ENCODE assay signal across 1 cellular context in genomic region chr21:39696620-39697019, GRCh38.
TF ChIP-seq lines count a peak whose summit lies in the region.

No MANE protein-coding gene starts in this region.

TF ChIP-seq in H1, 55 proteins besides CTCF, POLR2A, EP300 and RAD21 (continued from another document):
- no peak for TF ChIP-seq GTF2F1 (IDR thresholded peaks at IDR 0.05; ENCODE audit: borderline replicate concordance, low read depth, low read length)
- no peak for TF ChIP-seq NRF1 (IDR thresholded peaks at IDR 0.05; ENCODE audit: low read depth, low read length)
- no peak for TF ChIP-seq TAF1 (IDR thresholded peaks at IDR 0.05; ENCODE audit: low read depth, low read length)
- TF ChIP-seq CREB1 (IDR thresholded peaks at IDR 0.05) = no peak
- TF ChIP-seq JUN (IDR thresholded peaks at IDR 0.05; ENCODE audit: low read depth, low read length) = no peak
- TF ChIP-seq E2F6 (IDR thresholded peaks at IDR 0.05) = no peak
- no peak for TF ChIP-seq SP2 (IDR thresholded peaks at IDR 0.05; ENCODE audit: low read length)
- TF ChIP-seq CBX5 (IDR thresholded peaks at IDR 0.05; ENCODE audit: low read depth, low read length) = no peak
- TF ChIP-seq KDM1A (IDR thresholded peaks at IDR 0.05; ENCODE audit: borderline replicate concordance, low read length) = no peak
- TF ChIP-seq KDM4A (IDR thresholded peaks at IDR 0.05; ENCODE audit: low read depth, low read length, severe bottlenecking) = no peak
